In the genomic region with DNA sequence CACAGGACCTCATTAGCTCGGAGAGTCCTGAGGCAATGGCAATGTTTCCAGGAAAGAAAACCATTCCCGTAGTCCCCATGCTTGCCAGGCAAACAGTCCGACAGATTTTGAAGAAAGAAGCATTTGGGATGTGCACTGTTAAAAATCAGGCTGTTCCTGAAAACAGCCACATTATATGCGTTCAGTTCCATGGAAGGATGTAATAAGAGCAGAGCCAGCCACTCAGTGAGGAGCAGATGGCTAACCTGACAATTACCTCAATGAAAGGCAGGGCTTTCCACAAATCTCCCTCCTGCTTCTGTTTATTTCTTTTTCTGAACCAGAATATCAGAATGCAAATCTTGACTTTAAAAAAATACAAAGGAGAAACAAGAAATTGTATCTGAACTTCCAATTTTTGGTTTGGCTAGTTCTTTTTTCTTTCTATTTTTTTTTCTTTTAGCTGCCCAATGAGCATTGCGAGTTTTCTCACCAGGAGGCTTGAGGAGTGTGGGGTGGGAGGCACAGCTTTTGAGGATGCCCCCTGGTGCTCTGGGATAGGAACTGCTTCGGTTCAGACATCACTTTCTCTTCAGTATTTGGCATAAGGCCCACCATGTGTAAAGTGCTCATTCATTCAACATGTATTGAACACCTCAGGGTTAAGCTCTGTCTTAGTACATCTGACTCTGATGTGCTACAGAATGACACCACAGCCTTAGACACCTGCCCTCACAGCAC, we compare ENCODE assay signal across 8 cellular contexts.
DNase-seq lines count a peak whose midpoint lies in the region; ATAC-seq lines count a peak whose summit lies in the region.

No MANE protein-coding gene starts in this region.

- H3K4me3 Mint-ChIP-seq in T-helper 2 cell treated with Interferon-gamma antibody and Interleukin-4, amounts not matched to agents 5 μg/mL and 100 μg/mL, for 36 hours, result no peak overlapping the region

- H3K36me3 Mint-ChIP-seq in T-helper 2 cell treated with Interferon-gamma antibody and Interleukin-4, amounts not matched to agents 5 μg/mL and 100 μg/mL, for 36 hours (ENCODE audit: low read depth), result no peaks in the 10 kb centered on the region

- no peaks in the 10 kb centered on the region for H3K27me3 Mint-ChIP-seq in T-helper 2 cell treated with Interferon-gamma antibody and Interleukin-4, amounts not matched to agents 5 μg/mL and 100 μg/mL, for 36 hours (ENCODE audit: low read depth)

- no peaks in the 10 kb centered on the region for H3K9me3 Mint-ChIP-seq in T-helper 2 cell treated with Interferon-gamma antibody and Interleukin-4, amounts not matched to agents 5 μg/mL and 100 μg/mL, for 36 hours

- H3K4me1 Mint-ChIP-seq in T-helper 2 cell treated with Interferon-gamma antibody and Interleukin-4, amounts not matched to agents 5 μg/mL and 100 μg/mL, for 36 hours (ENCODE audit: low read depth), result peaks cover 4% of the 10 kb centered on the region

- intact Hi-C loops in Right ventricle myocardium inferior (cut with DNase I), result no loop called here
- intact Hi-C loops in cardiac septum (cut with DNase I), result no loop called here

- H3K27ac Mint-ChIP-seq in T-helper 2 cell treated with Interferon-gamma antibody and Interleukin-4, amounts not matched to agents 5 μg/mL and 100 μg/mL, for 36 hours, result no peak overlapping the region

- ATAC-seq in Right ventricle myocardium inferior (peak; percentile 35), HG02763 (IDR thresholded peaks at IDR 0.05; ENCODE audit: unreplicated experiment) (peak; percentile 82)

- DNase-seq in Right ventricle myocardium inferior (ENCODE audit: missing footprints), result no peak
- no peak for DNase-seq in cardiac septum (ENCODE audit: low spot score)
- DNase-seq in NCI-H1436 (lab: John Stamatoyannopoulos, UW), result peak; percentile 83
- DNase-seq in T-helper 2 cell treated with Interferon-gamma antibody and Interleukin-4, amounts not matched to agents 5 μg/mL and 100 μg/mL, for 36 hours (ENCODE audit: low spot score), result peak; percentile 23
- DNase-seq in brain pericyte (ENCODE audit: low read depth, low spot score), result peak; percentile 32
- DNase-seq in kidney glomerular epithelial cell (lab: John Stamatoyannopoulos, UW), result peak; percentile 51
- DNase-seq in stimulated activated CD8-positive, alpha-beta memory T cell treated with anti-CD3 and anti-CD28 coated beads, Interleukin-7, amount 100 ng/mL, for 4 hours (ENCODE audit: low read depth in 2 of 2), result peak; percentile 12 to 33

Comparison
In these comparisons a context has a peak if more than half of its experiments do, and no peak if none do; other contexts are left out.
1. DNase-seq: peak in NCI-H1436 (single experiment), T-helper 2 cell treated with Interferon-gamma antibody and Interleukin-4, amounts not matched to agents 5 μg/mL and 100 μg/mL, for 36 hours (single experiment), brain pericyte (single experiment), kidney glomerular epithelial cell (single experiment) and stimulated activated CD8-positive, alpha-beta memory T cell treated with anti-CD3 and anti-CD28 coated beads, Interleukin-7, amount 100 ng/mL, for 4 hours (2 of 2); none in Right ventricle myocardium inferior (single experiment) and cardiac septum (single experiment).